Comparison of ENCODE assay signal across 21 cellular contexts in genomic region chr18:62498616-62499262, GRCh38.
"Had no signal": no experiment of that assay in that cellular context is flagged by ENCODE, and none has a peak within 500 bp of the region (broad histone marks: within the 10 kb centered on the region; RNA-seq: fewer than 3 reads in every experiment).

No MANE protein-coding gene starts in this region.

- H3K4me3 ChIP-seq: gastrocnemius medialis, suprapubic skin had no signal

- ATAC-seq: activated CD8-positive, alpha-beta T cell treated with anti-CD3 and anti-CD28 coated beads, Interleukin-2, amount 10 ng/mL, durations not matched to agents 7 days and 5 days; activated T-cell treated with anti-CD3 and anti-CD28 coated beads, Interleukin-2, amount 50 U/mL, for 4 hours; gastrocnemius medialis; natural killer cell had no signal

- H3K4me1 Mint-ChIP-seq: activated naive CD4-positive, alpha-beta T cell treated with anti-CD3 and anti-CD28 coated beads, Interleukin-2, amount 10 ng/mL, durations not matched to agents 7 days and 5 days; natural killer cell had no signal

- DNase-seq: activated CD4-positive, alpha-beta T cell treated with anti-CD3 and anti-CD28 coated beads, Interleukin-2, amount 10 ng/mL, durations not matched to agents 7 days and 5 days; activated CD4-positive, CD25-positive, alpha-beta regulatory T cell; activated CD8-positive, alpha-beta T cell treated with anti-CD3 and anti-CD28 coated beads, Interleukin-2, amount 10 ng/mL, durations not matched to agents 7 days and 5 days; activated effector memory CD4-positive, alpha-beta T cell treated with Interleukin-2 at 50 U/mL for 16 hours; activated naive CD4-positive, alpha-beta T cell treated with anti-CD3 and anti-CD28 coated beads, Interleukin-2, amount 10 ng/mL, durations not matched to agents 7 days and 5 days; activated T-cell treated with anti-CD3 and anti-CD28 coated beads, Interleukin-2, amount 50 U/mL, for 4 hours; brain microvascular endothelial cell; cerebellar nuclear complex; cortex of kidney; gastrocnemius medialis; head of caudate nucleus; mesendoderm; natural killer cell; occipital lobe; stimulated activated CD4-positive, alpha-beta T cell treated with anti-CD3 and anti-CD28 coated beads, Interleukin-15, amount 100 ng/mL, for 24 hours; stimulated activated CD4-positive, alpha-beta T cell treated with anti-CD3 and anti-CD28 coated beads, Interleukin-2, amount 100 ng/mL, for 48 hours had no signal

- H3K9me3 ChIP-seq: gastrocnemius medialis, suprapubic skin had no signal

- H3K27ac ChIP-seq: brain microvascular endothelial cell, gastrocnemius medialis, suprapubic skin had no signal

- H3K27ac Mint-ChIP-seq: activated CD4-positive, alpha-beta T cell treated with anti-CD3 and anti-CD28 coated beads, Interleukin-2, amount 10 ng/mL, durations not matched to agents 7 days and 5 days; activated CD8-positive, alpha-beta T cell treated with anti-CD3 and anti-CD28 coated beads, Interleukin-2, amount 10 ng/mL, durations not matched to agents 7 days and 5 days; activated naive CD4-positive, alpha-beta T cell treated with anti-CD3 and anti-CD28 coated beads, Interleukin-2, amount 10 ng/mL, durations not matched to agents 7 days and 5 days; natural killer cell; stimulated activated naive CD8-positive, alpha-beta T cell treated with anti-CD3 and anti-CD28 coated beads, Interleukin-15, Interleukin-2, amounts not matched to agents 100 ng/mL and 50 ng/mL, for 24 hours; T-helper 2 cell treated with Interferon-gamma antibody and Interleukin-4, amounts not matched to agents 5 μg/mL and 100 μg/mL, for 36 hours; type B pancreatic cell had no signal

- H3K27me3 Mint-ChIP-seq: type B pancreatic cell had no signal

- H3K4me1 ChIP-seq: gastrocnemius medialis, suprapubic skin had no signal

- H3K27me3 ChIP-seq: brain microvascular endothelial cell, gastrocnemius medialis, suprapubic skin had no signal

- H3K36me3 ChIP-seq: brain microvascular endothelial cell, gastrocnemius medialis, suprapubic skin had no signal

- FAIRE-seq: keratinocyte had no signal

- H3K9me3 Mint-ChIP-seq: activated T-cell treated with anti-CD3 and anti-CD28 coated beads, Interleukin-2, amount 50 U/mL, for 4 hours; natural killer cell; stimulated activated naive CD8-positive, alpha-beta T cell treated with anti-CD3 and anti-CD28 coated beads, Interleukin-15, Interleukin-2, amounts not matched to agents 100 ng/mL and 50 ng/mL, for 24 hours; type B pancreatic cell had no signal

- H3K36me3 Mint-ChIP-seq: natural killer cell had no signal

- H3K4me3 Mint-ChIP-seq: activated CD4-positive, alpha-beta T cell treated with anti-CD3 and anti-CD28 coated beads, Interleukin-2, amount 10 ng/mL, durations not matched to agents 7 days and 5 days; activated CD8-positive, alpha-beta T cell treated with anti-CD3 and anti-CD28 coated beads, Interleukin-2, amount 10 ng/mL, durations not matched to agents 7 days and 5 days; activated naive CD4-positive, alpha-beta T cell treated with anti-CD3 and anti-CD28 coated beads, Interleukin-2, amount 10 ng/mL, durations not matched to agents 7 days and 5 days; activated T-cell treated with anti-CD3 and anti-CD28 coated beads, Interleukin-2, amount 50 U/mL, for 4 hours; natural killer cell; stimulated activated naive CD8-positive, alpha-beta T cell treated with anti-CD3 and anti-CD28 coated beads, Interleukin-15, Interleukin-2, amounts not matched to agents 100 ng/mL and 50 ng/mL, for 24 hours; T-helper 2 cell treated with Interferon-gamma antibody and Interleukin-4, amounts not matched to agents 5 μg/mL and 100 μg/mL, for 36 hours; type B pancreatic cell had no signal
